Comparison of ENCODE assay signal across 1 cellular context in the genomic region with DNA sequence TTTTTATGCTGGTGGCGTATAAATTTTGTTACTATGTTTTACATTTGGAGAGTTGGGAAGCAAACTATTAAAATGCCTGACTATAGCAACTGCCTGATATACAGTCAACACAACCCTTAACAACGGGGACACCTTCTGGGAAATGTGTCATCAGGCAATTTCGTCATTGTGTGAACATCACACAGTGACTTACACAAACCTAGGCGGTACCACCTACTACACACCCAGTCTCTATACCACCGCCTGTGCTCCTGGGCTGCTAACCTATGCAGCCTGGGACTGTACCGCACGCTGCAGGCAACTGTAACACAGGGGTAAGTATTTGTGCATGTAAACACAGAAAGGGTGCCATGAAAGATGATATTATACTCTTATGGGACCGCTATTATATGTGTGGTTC.
TF ChIP-seq lines count a peak whose summit lies in the region.

No MANE protein-coding gene starts in this region.

TF ChIP-seq in HepG2, 621 proteins besides CTCF, POLR2A, EP300 and RAD21 (continued from another document):
- TF ChIP-seq, protein P1, sequence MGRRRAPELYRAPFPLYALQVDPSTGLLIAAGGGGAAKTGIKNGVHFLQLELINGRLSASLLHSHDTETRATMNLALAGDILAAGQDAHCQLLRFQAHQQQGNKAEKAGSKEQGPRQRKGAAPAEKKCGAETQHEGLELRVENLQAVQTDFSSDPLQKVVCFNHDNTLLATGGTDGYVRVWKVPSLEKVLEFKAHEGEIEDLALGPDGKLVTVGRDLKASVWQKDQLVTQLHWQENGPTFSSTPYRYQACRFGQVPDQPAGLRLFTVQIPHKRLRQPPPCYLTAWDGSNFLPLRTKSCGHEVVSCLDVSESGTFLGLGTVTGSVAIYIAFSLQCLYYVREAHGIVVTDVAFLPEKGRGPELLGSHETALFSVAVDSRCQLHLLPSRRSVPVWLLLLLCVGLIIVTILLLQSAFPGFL (CRISPR knock-in tag; IDR thresholded peaks at IDR 0.05): no peak
- TF ChIP-seq CENPX (CRISPR knock-in tag; IDR thresholded peaks at IDR 0.05): no peak
- TF ChIP-seq, protein P2, sequence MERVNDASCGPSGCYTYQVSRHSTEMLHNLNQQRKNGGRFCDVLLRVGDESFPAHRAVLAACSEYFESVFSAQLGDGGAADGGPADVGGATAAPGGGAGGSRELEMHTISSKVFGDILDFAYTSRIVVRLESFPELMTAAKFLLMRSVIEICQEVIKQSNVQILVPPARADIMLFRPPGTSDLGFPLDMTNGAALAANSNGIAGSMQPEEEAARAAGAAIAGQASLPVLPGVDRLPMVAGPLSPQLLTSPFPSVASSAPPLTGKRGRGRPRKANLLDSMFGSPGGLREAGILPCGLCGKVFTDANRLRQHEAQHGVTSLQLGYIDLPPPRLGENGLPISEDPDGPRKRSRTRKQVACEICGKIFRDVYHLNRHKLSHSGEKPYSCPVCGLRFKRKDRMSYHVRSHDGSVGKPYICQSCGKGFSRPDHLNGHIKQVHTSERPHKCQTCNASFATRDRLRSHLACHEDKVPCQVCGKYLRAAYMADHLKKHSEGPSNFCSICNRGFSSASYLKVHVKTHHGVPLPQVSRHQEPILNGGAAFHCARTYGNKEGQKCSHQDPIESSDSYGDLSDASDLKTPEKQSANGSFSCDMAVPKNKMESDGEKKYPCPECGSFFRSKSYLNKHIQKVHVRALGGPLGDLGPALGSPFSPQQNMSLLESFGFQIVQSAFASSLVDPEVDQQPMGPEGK (CRISPR knock-in tag; IDR thresholded peaks at IDR 0.05): no peak
- TF ChIP-seq GABPA (IDR thresholded peaks at IDR 0.05; ENCODE audit: low read depth, low read length): no peak
- no peak for TF ChIP-seq GABPA (CRISPR knock-in tag; IDR thresholded peaks at IDR 0.05; ENCODE audit: low read depth)
- peak; percentile 90 for TF ChIP-seq ZBTB21 (CRISPR knock-in tag; IDR thresholded peaks at IDR 0.05)
- TF ChIP-seq ZNF766 (CRISPR knock-in tag; IDR thresholded peaks at IDR 0.05; ENCODE audit: borderline replicate concordance): no peak
- TF ChIP-seq SOX13 (IDR thresholded peaks at IDR 0.05): no peak
- TF ChIP-seq SOX13 (CRISPR knock-in tag; conservative IDR thresholded peaks at IDR 0.05 in 1 of 2, IDR thresholded peaks at IDR 0.05 in 1 of 2): peak in 1 of 2 experiments; percentile 31; a peak in 1 of 4 replicates
- no peak for TF ChIP-seq KAT8 (CRISPR knock-in tag; IDR thresholded peaks at IDR 0.05)
- TF ChIP-seq REXO4 (CRISPR knock-in tag; IDR thresholded peaks at IDR 0.05; ENCODE audit: borderline replicate concordance): no peak
- TF ChIP-seq ZNF484 (CRISPR knock-in tag; IDR thresholded peaks at IDR 0.05; ENCODE audit: borderline replicate concordance, low read depth): no peak
- peak; percentile 35; the same call in 1 of the 2 replicates for TF ChIP-seq HOXA3 (CRISPR knock-in tag; IDR thresholded peaks at IDR 0.05)
- no peak for TF ChIP-seq DPF2 (CRISPR knock-in tag; IDR thresholded peaks at IDR 0.05; ENCODE audit: borderline replicate concordance, low read depth)
- no peak for TF ChIP-seq TP53 (CRISPR knock-in tag; conservative IDR thresholded peaks at IDR 0.05)
- TF ChIP-seq GTF2F1 (IDR thresholded peaks at IDR 0.05; ENCODE audit: low read length): no peak
- TF ChIP-seq, protein P3, sequence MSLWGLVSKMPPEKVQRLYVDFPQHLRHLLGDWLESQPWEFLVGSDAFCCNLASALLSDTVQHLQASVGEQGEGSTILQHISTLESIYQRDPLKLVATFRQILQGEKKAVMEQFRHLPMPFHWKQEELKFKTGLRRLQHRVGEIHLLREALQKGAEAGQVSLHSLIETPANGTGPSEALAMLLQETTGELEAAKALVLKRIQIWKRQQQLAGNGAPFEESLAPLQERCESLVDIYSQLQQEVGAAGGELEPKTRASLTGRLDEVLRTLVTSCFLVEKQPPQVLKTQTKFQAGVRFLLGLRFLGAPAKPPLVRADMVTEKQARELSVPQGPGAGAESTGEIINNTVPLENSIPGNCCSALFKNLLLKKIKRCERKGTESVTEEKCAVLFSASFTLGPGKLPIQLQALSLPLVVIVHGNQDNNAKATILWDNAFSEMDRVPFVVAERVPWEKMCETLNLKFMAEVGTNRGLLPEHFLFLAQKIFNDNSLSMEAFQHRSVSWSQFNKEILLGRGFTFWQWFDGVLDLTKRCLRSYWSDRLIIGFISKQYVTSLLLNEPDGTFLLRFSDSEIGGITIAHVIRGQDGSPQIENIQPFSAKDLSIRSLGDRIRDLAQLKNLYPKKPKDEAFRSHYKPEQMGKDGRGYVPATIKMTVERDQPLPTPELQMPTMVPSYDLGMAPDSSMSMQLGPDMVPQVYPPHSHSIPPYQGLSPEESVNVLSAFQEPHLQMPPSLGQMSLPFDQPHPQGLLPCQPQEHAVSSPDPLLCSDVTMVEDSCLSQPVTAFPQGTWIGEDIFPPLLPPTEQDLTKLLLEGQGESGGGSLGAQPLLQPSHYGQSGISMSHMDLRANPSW (CRISPR knock-in tag; IDR thresholded peaks at IDR 0.05; ENCODE audit: borderline replicate concordance): no peak
- TF ChIP-seq, protein P4, sequence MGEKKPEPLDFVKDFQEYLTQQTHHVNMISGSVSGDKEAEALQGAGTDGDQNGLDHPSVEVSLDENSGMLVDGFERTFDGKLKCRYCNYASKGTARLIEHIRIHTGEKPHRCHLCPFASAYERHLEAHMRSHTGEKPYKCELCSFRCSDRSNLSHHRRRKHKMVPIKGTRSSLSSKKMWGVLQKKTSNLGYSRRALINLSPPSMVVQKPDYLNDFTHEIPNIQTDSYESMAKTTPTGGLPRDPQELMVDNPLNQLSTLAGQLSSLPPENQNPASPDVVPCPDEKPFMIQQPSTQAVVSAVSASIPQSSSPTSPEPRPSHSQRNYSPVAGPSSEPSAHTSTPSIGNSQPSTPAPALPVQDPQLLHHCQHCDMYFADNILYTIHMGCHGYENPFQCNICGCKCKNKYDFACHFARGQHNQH (CRISPR knock-in tag; IDR thresholded peaks at IDR 0.05): peak; percentile 59; the same call in 1 of the 2 replicates
- no peak for TF ChIP-seq ZNF329 (CRISPR knock-in tag; IDR thresholded peaks at IDR 0.05; ENCODE audit: low read depth)
